In genomic region chr10:49761789-49762565, GRCh38 we compare ENCODE assay signal across 7 cellular contexts. TPM values are rescaled to one million over a fixed set of nuclear protein-coding genes. Genes with fewer than 3 reads are reported as not detected.
A peak's percentile ranks its signal among the peaks of the same experiment; 100 is the strongest.
DNase-seq lines count a peak whose midpoint lies in the region; ATAC-seq, FAIRE-seq and TF ChIP-seq lines count a peak whose summit lies in the region.

Gene OGDHL, minus strand, starts transcription at chr10:49762323. Its CDS starts 3,731 bp downstream, at chr10:49758592.

- 6% methylated on average over 38 of the region's 81 CpGs; no CpG with 5 or more reads in 1 of the 2 experiments for WGBS in H1 (ENCODE audit: extremely low coverage in 1 of 2, insufficient coverage in 1 of 2, insufficient read length in 1 of 2, insufficient replicate concordance in 2 of 2, low coverage in 1 of 2, low lambda C conversion rate in 2 of 2, missing lambda C conversion rate in 1 of 2), 2 experiments
- under 1% methylated on average over 53 of the region's 81 CpGs for WGBS in mesenchymal stem cell

- H3K9me3 Mint-ChIP-seq in stimulated activated effector memory CD8-positive, alpha-beta T cell treated with anti-CD3 and anti-CD28 coated beads, Interleukin-12 subunit alpha, Interleukin-12 subunit beta, amount 100 ng/mL, for 72 hours, result peaks cover 2% of the 10 kb centered on the region

- intact Hi-C loops in HCT116 (cut with micrococcal nuclease), result loop anchor here (5.0 kb wide), 1 partner anchor 155 kb away; no protein-coding TSS in a partner anchor

- peak; percentile 26 for DNase-seq in HCT116 (ENCODE audit: low read depth, low spot score)
- DNase-seq in NCI-H1092 treated with DMSO at 0.1 percent for 48 hours (lab: John Stamatoyannopoulos, UW), result peak; percentile 58
- peak; percentile 59 to 62 for DNase-seq in activated CD4-positive, alpha-beta T cell treated with anti-CD3 and anti-CD28 coated beads, Interleukin-2, amount 50 U/mL, for 48 hours
- DNase-seq in H1 (ENCODE audit: low read depth in 1 of 2, low spot score in 2 of 2), result peak in 1 of 2 experiments; percentile 91
- DNase-seq in mesenchymal stem cell, result peak; percentile 39
- DNase-seq in stimulated activated effector memory CD8-positive, alpha-beta T cell treated with anti-CD3 and anti-CD28 coated beads, Interleukin-12 subunit alpha, Interleukin-12 subunit beta, amount 100 ng/mL, for 72 hours (ENCODE audit: low spot score in 2 of 2), result peak; percentile 33 to 76

- BruUV-seq in HCT116 (replicated peaks; lab: Mats Ljungman, UMichigan), result no TSS peak

- H3K14ac ChIP-seq in H1 (ENCODE audit: insufficient read length) (no peak within 1 kb of the TSS), mesenchymal stem cell (ENCODE audit: low read length in 2 of 2) (no peak within 1 kb of the TSS)

- peak within 1 kb of the TSS; percentile 67; the same call in 1 of the 2 replicates for H3K27ac ChIP-seq in HCT116 (ENCODE audit: low read depth, low read length)
- no peak within 1 kb of the TSS for H3K27ac ChIP-seq in H1 (ENCODE audit: low read depth, low read length)
- no peak within 1 kb of the TSS for H3K27ac ChIP-seq in mesenchymal stem cell (ENCODE audit: low read length, poor library complexity, severe bottlenecking)

- H2BK120ac ChIP-seq in H1 (replicated peaks; ENCODE audit: low read depth, low read length), result no peak within 1 kb of the TSS
- no peak within 1 kb of the TSS for H2BK120ac ChIP-seq in mesenchymal stem cell (ENCODE audit: low read depth, low read length)

- peak within 1 kb of the TSS; percentile 87 for H3K4me2 ChIP-seq in HCT116 (ENCODE audit: low read length)
- H3K4me2 ChIP-seq in H1 (ENCODE audit: insufficient read depth in 1 of 2, low read depth in 2 of 2, low read length in 2 of 2), result peak within 1 kb of the TSS; percentile 87 to 90
- H3K4me2 ChIP-seq in mesenchymal stem cell (ENCODE audit: low read length, poor library complexity, severe bottlenecking), result peak within 1 kb of the TSS; percentile 95

- H3K18ac ChIP-seq in H1 (ENCODE audit: extremely low read depth, low read length) (peak within 1 kb of the TSS; percentile 90; the same call in 1 of the 2 replicates), mesenchymal stem cell (ENCODE audit: low read depth in 1 of 2, low read length in 2 of 2) (no peak within 1 kb of the TSS)

- H4K8ac ChIP-seq in H1 (ENCODE audit: extremely low read depth, insufficient read depth, low read length) (peak within 1 kb of the TSS; percentile 75; the same call in 1 of the 2 replicates), mesenchymal stem cell (ENCODE audit: low read length) (no peak within 1 kb of the TSS)

- H3K79me2 ChIP-seq in HCT116 (ENCODE audit: insufficient read depth, low read length) (no peaks in the 10 kb centered on the region), H1 (ENCODE audit: control insufficient read depth in 1 of 2, insufficient read depth in 2 of 2, low read length in 2 of 2) (peaks cover 0 to 2% of the 10 kb centered on the region in 2 experiments; a peak in 1 of 4 replicates)

- TF ChIP-seq EP300 in H1 (IDR thresholded peaks at IDR 0.05; ENCODE audit: borderline replicate concordance in 1 of 2, low read depth in 2 of 2, low read length in 2 of 2), result no peak

- no peak for FAIRE-seq in H1 (lab: Jason Lieb, UNC)

- H2BK5ac ChIP-seq in H1 (ENCODE audit: low read depth, low read length), result peak within 1 kb of the TSS; percentile 35; the same call in 1 of the 2 replicates
- H2BK5ac ChIP-seq in mesenchymal stem cell (ENCODE audit: low read depth, low read length, poor library complexity, severe bottlenecking), result no peak within 1 kb of the TSS

- TF ChIP-seq RAD21 in HCT116 (IDR thresholded peaks at IDR 0.05; ENCODE audit: low read depth), result no peak
- TF ChIP-seq RAD21 in H1 (IDR thresholded peaks at IDR 0.05 in 1 of 2, conservative IDR thresholded peaks at IDR 0.05 in 1 of 2; ENCODE audit: low read depth in 2 of 2, low read length in 2 of 2), result no peak

- H2BK12ac ChIP-seq in H1 (ENCODE audit: low read depth, low read length), result no peak within 1 kb of the TSS
- H2BK12ac ChIP-seq in mesenchymal stem cell (ENCODE audit: low read length in 2 of 2), result no peak within 1 kb of the TSS

- peak; percentile 93 for ATAC-seq in HCT116
- ATAC-seq in stimulated activated effector memory CD8-positive, alpha-beta T cell treated with anti-CD3 and anti-CD28 coated beads, Interleukin-12 subunit alpha, Interleukin-12 subunit beta, amount 100 ng/mL, for 72 hours, result peak; percentile 54

- H2BK15ac ChIP-seq in H1 (ENCODE audit: low read length), result no peak within 1 kb of the TSS
- H2BK15ac ChIP-seq in mesenchymal stem cell (ENCODE audit: low read depth, poor library complexity, severe bottlenecking), result no peak within 1 kb of the TSS

- H3K56ac ChIP-seq in H1 (replicated peaks; ENCODE audit: insufficient read length, low read depth, low read length), result peak within 1 kb of the TSS; percentile 73

- RAD21 ChIA-PET in HCT116 (lab: Charles Lee; ENCODE audit: low non-redundant PET in 1 of 2, low total read pairs in 2 of 2, uncharacterized antibody in 2 of 2, unreplicated experiment in 2 of 2), result no interaction called here

- H3K23ac ChIP-seq in H1 (ENCODE audit: insufficient read length) (no peak within 1 kb of the TSS), mesenchymal stem cell (ENCODE audit: low read length in 2 of 2) (peak within 1 kb of the TSS in 1 of 2 experiments; percentile 17)

- peaks cover 7% of the 10 kb centered on the region for H3K4me1 Mint-ChIP-seq in stimulated activated effector memory CD8-positive, alpha-beta T cell treated with anti-CD3 and anti-CD28 coated beads, Interleukin-12 subunit alpha, Interleukin-12 subunit beta, amount 100 ng/mL, for 72 hours

- H4K91ac ChIP-seq in H1 (replicated peaks; ENCODE audit: insufficient read length, low read length) (no peak within 1 kb of the TSS), mesenchymal stem cell (ENCODE audit: low read length) (no peak within 1 kb of the TSS)

- H3K36me3 ChIP-seq in HCT116 (ENCODE audit: control insufficient read depth in 1 of 2, insufficient read depth in 2 of 2, low read length in 2 of 2) (no peaks in the 10 kb centered on the region), H1 (ENCODE audit: control insufficient read depth in 2 of 4, insufficient read depth in 4 of 4, low read length in 3 of 4) (no peaks in the 10 kb centered on the region), mesenchymal stem cell (ENCODE audit: control insufficient read depth in 1 of 2, insufficient read depth in 2 of 2, low read depth in 1 of 2, low read length in 2 of 2) (no peaks in the 10 kb centered on the region)

- H3K4me3 Mint-ChIP-seq in stimulated activated effector memory CD8-positive, alpha-beta T cell treated with anti-CD3 and anti-CD28 coated beads, Interleukin-12 subunit alpha, Interleukin-12 subunit beta, amount 100 ng/mL, for 72 hours, result peak within 1 kb of the TSS; percentile 30

- H4K20me1 ChIP-seq in HCT116 (ENCODE audit: insufficient read depth), result no peaks in the 10 kb centered on the region
- H4K20me1 ChIP-seq in H1 (replicated peaks in 1 of 2; ENCODE audit: control insufficient read depth in 1 of 2, insufficient read depth in 2 of 2, low read length in 2 of 2), result peaks cover 6 to 8% of the 10 kb centered on the region in 2 experiments

- H2AK5ac ChIP-seq in H1 (ENCODE audit: low read depth, low read length) (no peak within 1 kb of the TSS), mesenchymal stem cell (ENCODE audit: low read length, severe bottlenecking) (no peak within 1 kb of the TSS)

- no peak within 1 kb of the TSS for H2BK20ac ChIP-seq in H1 (ENCODE audit: low read length)

- no peaks in the 10 kb centered on the region for H3K36me3 Mint-ChIP-seq in stimulated activated effector memory CD8-positive, alpha-beta T cell treated with anti-CD3 and anti-CD28 coated beads, Interleukin-12 subunit alpha, Interleukin-12 subunit beta, amount 100 ng/mL, for 72 hours

- H2AFZ ChIP-seq in HCT116 (ENCODE audit: low read depth, low read length, poor library complexity, severe bottlenecking) (no peak within 1 kb of the TSS), H1 (ENCODE audit: low read length) (peak within 1 kb of the TSS; percentile 36; the same call in 1 of the 2 replicates), mesenchymal stem cell (ENCODE audit: low read depth, low read length) (peak within 1 kb of the TSS; percentile 42)

- no peak within 1 kb of the TSS for H3K27ac Mint-ChIP-seq in stimulated activated effector memory CD8-positive, alpha-beta T cell treated with anti-CD3 and anti-CD28 coated beads, Interleukin-12 subunit alpha, Interleukin-12 subunit beta, amount 100 ng/mL, for 72 hours

- H3K27me3 ChIP-seq in HCT116 (ENCODE audit: insufficient read depth, low read length) (peaks cover 9% of the 10 kb centered on the region; the same call in 1 of the 2 replicates), H1 (replicated peaks in 1 of 4; ENCODE audit: control insufficient read depth in 3 of 4, extremely low read depth in 1 of 4, insufficient read depth in 3 of 4, low read length in 3 of 4) (peaks cover 0 to 6% (median 3%) of the 10 kb centered on the region in 4 experiments; a peak in 3 of 7 replicates), mesenchymal stem cell (ENCODE audit: control insufficient read depth in 1 of 2, insufficient read depth in 1 of 2, low read length in 2 of 2) (peaks cover 24 to 71% of the 10 kb centered on the region in 2 experiments)

- H4K5ac ChIP-seq in H1 (ENCODE audit: insufficient read length, low read depth, low read length), result peak within 1 kb of the TSS; percentile 29

- peak within 1 kb of the TSS; percentile 64 for H3K4me3 ChIP-seq in GM08714 (ENCODE audit: low read length)
- peak within 1 kb of the TSS; percentile 60 to 68 for H3K4me3 ChIP-seq in HCT116 (replicated peaks in 1 of 2; ENCODE audit: low read depth in 1 of 2, low read length in 2 of 2)
- H3K4me3 ChIP-seq in H1 (ENCODE audit: extremely low read depth in 1 of 4, insufficient read depth in 2 of 4, low read depth in 3 of 4, low read length in 4 of 4), result peak within 1 kb of the TSS; percentile 59 to 82 (median 66)
- H3K4me3 ChIP-seq in mesenchymal stem cell (ENCODE audit: insufficient read depth in 1 of 2, low read depth in 1 of 2, low read length in 2 of 2), result peak within 1 kb of the TSS; percentile 62 to 75

- POLR2A ChIA-PET in HCT116 (lab: Charles Lee), result no interaction called here
- POLR2A ChIA-PET in H1 (lab: Charles Lee; ENCODE audit: partially characterized antibody), result interaction anchor here (0.8 to 1.6 kb wide), 2 partner anchors 11 to 21 kb away, joined by 3 to 4 read pairs; no protein-coding TSS in a partner anchor

- H3K9ac ChIP-seq in HCT116 (ENCODE audit: low read length) (peak within 1 kb of the TSS; percentile 53), H1 (replicated peaks in 1 of 4; ENCODE audit: extremely low read depth in 1 of 4, low read depth in 3 of 4, low read length in 3 of 4) (peak within 1 kb of the TSS; percentile 35 to 83 (median 62); a peak in 6 of 7 replicates), mesenchymal stem cell (ENCODE audit: low read length) (no peak within 1 kb of the TSS)

- peak within 1 kb of the TSS; percentile 57 for H3K4ac ChIP-seq in H1 (replicated peaks; ENCODE audit: insufficient read length, low read depth, low read length)
- no peak within 1 kb of the TSS for H3K4ac ChIP-seq in mesenchymal stem cell (ENCODE audit: low read depth in 1 of 2, low read length in 2 of 2)

- TF ChIP-seq POLR2A in HCT116 (IDR thresholded peaks at IDR 0.05; ENCODE audit: borderline replicate concordance, extremely low read depth, insufficient read depth, insufficient read length) (no peak), H1 (IDR thresholded peaks at IDR 0.05; ENCODE audit: control extremely low read depth in 1 of 2, low read depth in 2 of 2, low read length in 2 of 2) (no peak)

- no peaks in the 10 kb centered on the region for H3K9me2 ChIP-seq in HCT116 (ENCODE audit: insufficient read depth)

- no peak for TF ChIP-seq CTCF in HCT116 (IDR thresholded peaks at IDR 0.05 in 2 of 3, conservative IDR thresholded peaks at IDR 0.05 in 1 of 3; ENCODE audit: borderline replicate concordance in 1 of 3, insufficient read depth in 1 of 3, low read depth in 2 of 3, low read length in 2 of 3)
- TF ChIP-seq CTCF in H1 (IDR thresholded peaks at IDR 0.05; ENCODE audit: control extremely low read depth in 1 of 3, insufficient read depth in 1 of 3, low read depth in 1 of 3, low read length in 3 of 3), result no peak

- H3K9me3 ChIP-seq in HCT116 (ENCODE audit: control insufficient read depth in 1 of 2, insufficient read depth in 1 of 2, low read depth in 1 of 2, low read length in 2 of 2) (no peaks in the 10 kb centered on the region), H1 (ENCODE audit: insufficient read depth in 2 of 2, low read depth in 1 of 2, low read length in 1 of 2) (no peaks in the 10 kb centered on the region), mesenchymal stem cell (ENCODE audit: control insufficient read depth, low read length) (peaks cover 2% of the 10 kb centered on the region)

- H3K23me2 ChIP-seq in H1 (ENCODE audit: low read depth, low read length), result peaks cover 7% of the 10 kb centered on the region; the same call in 1 of the 2 replicates

- no peaks in the 10 kb centered on the region; the same call in 1 of the 2 replicates for H3K79me1 ChIP-seq in H1 (ENCODE audit: low read depth, low read length)
- no peaks in the 10 kb centered on the region for H3K79me1 ChIP-seq in mesenchymal stem cell (replicated peaks; ENCODE audit: low read length, poor library complexity, severe bottlenecking)

- H3K4me1 ChIP-seq in HCT116 (ENCODE audit: control insufficient read depth in 1 of 2, insufficient read depth in 2 of 2, low read length in 2 of 2) (peaks cover 0 to 9% of the 10 kb centered on the region in 2 experiments; a peak in 3 of 4 replicates), H1 (replicated peaks in 1 of 4; ENCODE audit: control insufficient read depth in 3 of 4, insufficient read depth in 4 of 4, low read length in 3 of 4) (peaks cover 0 to 5% (median 0%) of the 10 kb centered on the region in 4 experiments; a peak in 3 of 7 replicates), mesenchymal stem cell (ENCODE audit: control insufficient read depth, insufficient read depth, low read depth, low read length) (peaks cover 11% of the 10 kb centered on the region)

- CTCF ChIA-PET in HCT116 (lab: Charles Lee), result no interaction called here
- CTCF ChIA-PET in H1 (lab: Charles Lee; ENCODE audit: partially characterized antibody), result interaction anchor here (1.8 kb wide), 1 partner anchor 166 kb away, joined by 8 read pairs; no protein-coding TSS in a partner anchor

RNA-seq across cellular contexts. Expression of gene OGDHL, which starts in this region (rescaled TPM):
- total RNA-seq in HCT116 (2021; ENCODE audit: unreplicated experiment), result 16.3 TPM
- polyA plus RNA-seq in HCT116 (2012), result 12.1 TPM in 2 replicates
- 16.3 and 16.6 TPM in 2 replicates for total RNA-seq in H1 (2021; fragmentation: NEBNext Ultra II Directional; extraction: Animal tissue kit (Norgen Biotek cat#: 25700))
- polyA plus RNA-seq in H1 (2011; rRNA removed), result 16.1 and 23.2 TPM in 2 replicates
- polyA plus RNA-seq in H1 (2011; cell fraction: cytosol; rRNA removed), result 18.7 TPM
- 76.7 TPM for polyA plus RNA-seq in H1 (2011; cell fraction: nucleus; rRNA removed)
- polyA plus RNA-seq in H1 (2012, experiment 1 of 2), result 12.3 to 20.0 TPM (median 17.1 TPM) in 4 replicates
- polyA plus RNA-seq in H1 (2012, experiment 2 of 2), result 8.3 TPM
- 13.6 TPM for polyA plus RNA-seq in H1 (2013, experiment 1 of 2)
- 10.5 TPM for polyA plus RNA-seq in H1 (2013, experiment 2 of 2)
- 20.6 and 23.1 TPM in 2 replicates for polyA minus RNA-seq in H1 (2011; rRNA and poly(A)+ RNA removed)
- polyA minus RNA-seq in H1 (2011; cell fraction: cytosol; rRNA and poly(A)+ RNA removed), result 8.9 TPM
- 25.3 TPM for polyA minus RNA-seq in H1 (2011; cell fraction: nucleus; rRNA and poly(A)+ RNA removed)
- 0.04 TPM for polyA plus RNA-seq in mesenchymal stem cell (2013, experiment 1 of 2)
- polyA plus RNA-seq in mesenchymal stem cell (2013, experiment 2 of 2), result 0.03 TPM
